Comparison of ENCODE assay signal across 13 cellular contexts in the genomic region with DNA sequence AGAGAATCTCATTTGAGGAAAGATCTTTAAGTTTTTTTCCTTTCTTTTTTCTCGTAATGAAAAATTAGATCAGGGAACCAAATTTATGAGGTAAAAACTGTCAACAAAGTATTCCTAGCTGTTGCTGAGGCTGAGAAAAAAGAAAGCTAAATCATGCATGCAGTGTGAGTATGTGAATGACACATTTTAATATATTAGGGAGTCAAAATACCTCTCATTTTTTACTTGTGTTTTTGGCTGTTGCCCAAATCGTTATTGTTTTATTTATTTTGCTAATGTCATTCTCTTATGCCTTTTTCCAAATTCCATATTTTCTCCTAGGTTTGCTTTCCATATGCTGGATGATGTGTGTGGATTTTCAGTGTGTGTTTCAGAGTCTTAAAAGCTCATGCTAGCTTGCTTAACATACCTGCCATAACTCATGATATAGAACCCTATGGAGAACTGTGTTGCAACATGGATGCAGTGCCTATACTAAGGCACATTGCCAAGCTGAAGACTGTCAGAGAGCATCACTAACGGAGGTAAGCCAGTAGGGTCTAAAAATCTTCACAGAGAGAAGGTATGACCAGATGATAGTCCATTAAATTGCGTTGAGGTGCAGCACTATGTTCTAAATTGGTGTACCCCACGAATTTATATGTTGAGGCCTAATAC.
DNase-seq lines count a peak whose midpoint lies in the region; ATAC-seq and TF ChIP-seq lines count a peak whose summit lies in the region.
"Had no signal": no experiment of that assay in that cellular context is flagged by ENCODE, and none has a peak within 500 bp of the region (broad histone marks: within the 10 kb centered on the region; RNA-seq: fewer than 3 reads in every experiment).

No MANE protein-coding gene starts in this region.

- H3K36me3 ChIP-seq in IMR-90 (ENCODE audit: control insufficient read depth, insufficient read depth, low read length): no peaks in the 10 kb centered on the region
- no peaks in the 10 kb centered on the region for H3K36me3 ChIP-seq in brain microvascular endothelial cell (replicated peaks)
- no peaks in the 10 kb centered on the region for H3K36me3 ChIP-seq in lower lobe of right lung
- H3K36me3 ChIP-seq in subcutaneous abdominal adipose tissue (ENCODE audit: control insufficient read depth in 5 of 5, insufficient read depth in 5 of 5, low read length in 5 of 5): no peaks in the 10 kb centered on the region

- peak overlapping the region; percentile 98 for H2BK5ac ChIP-seq in IMR-90 (ENCODE audit: low read depth, low read length, poor library complexity, severe bottlenecking)

- dilution Hi-C loops in IMR-90 (cut with HindIII; ENCODE audit: low sequenced_read_pairs, unreplicated experiment): no loop called here

- H2BK20ac ChIP-seq in IMR-90 (ENCODE audit: low read depth, low read length): peak overlapping the region; percentile 88

- H3K9ac ChIP-seq in IMR-90 (ENCODE audit: low read depth, low read length): peak overlapping the region; percentile 37; the same call in 1 of the 2 replicates
- H3K9ac ChIP-seq in subcutaneous abdominal adipose tissue (ENCODE audit: low read length in 5 of 5): peak overlapping the region in 1 of 5 donors; percentile 19

- H3K4me1 ChIP-seq in IMR-90 (ENCODE audit: control insufficient read depth, insufficient read depth, low read length): peaks cover 12% of the 10 kb centered on the region
- peaks cover 22% of the 10 kb centered on the region for H3K4me1 ChIP-seq in lower lobe of right lung
- H3K4me1 ChIP-seq in subcutaneous abdominal adipose tissue (ENCODE audit: control insufficient read depth in 5 of 5, insufficient read depth in 5 of 5, low read length in 5 of 5): peaks cover 2 to 32% (median 29%) of the 10 kb centered on the region in 5 donors

- TF ChIP-seq POLR2A in IMR-90 (IDR thresholded peaks at IDR 0.05; ENCODE audit: low read depth, low read length): no peak

- peak overlapping the region; percentile 54; the same call in 1 of the 2 replicates for H2AK5ac ChIP-seq in IMR-90 (ENCODE audit: low read depth, low read length)

- peak overlapping the region; percentile 76 for H3K4ac ChIP-seq in IMR-90 (ENCODE audit: low read depth, low read length)

- peak overlapping the region; percentile 15 to 86; a peak in 3 of 4 replicates for H4K8ac ChIP-seq in IMR-90 (ENCODE audit: low read depth in 2 of 2, low read length in 2 of 2)

- H3K14ac ChIP-seq in IMR-90 (replicated peaks; ENCODE audit: low read depth, low read length): peak overlapping the region; percentile 89

- H3K18ac ChIP-seq in IMR-90 (ENCODE audit: low read depth, low read length): peak overlapping the region; percentile 99

- no peak overlapping the region for H2AFZ ChIP-seq in IMR-90 (replicated peaks; ENCODE audit: low read length, poor library complexity)

- peak overlapping the region; percentile 95 for H2BK120ac ChIP-seq in IMR-90 (ENCODE audit: low read depth, low read length)

- POLR2A ChIA-PET in IMR-90 (lab: Charles Lee; ENCODE audit: unreplicated experiment): interaction anchor here (0.8 kb wide), 1 partner anchor 86 kb away, joined by 3 read pairs; no protein-coding TSS in a partner anchor

- H3K9me1 ChIP-seq in IMR-90 (ENCODE audit: insufficient read depth, low read length): peaks cover 6% of the 10 kb centered on the region; the same call in 1 of the 2 replicates

- intact Hi-C loops in IMR-90 (cut with micrococcal nuclease): loop anchor here (1.0 to 5.0 kb wide), 6 partner anchors 234 to 854 kb away; a partner anchor contains a TSS
- intact Hi-C loops in lower lobe of right lung (cut with DNase I): no loop called here

- no peaks in the 10 kb centered on the region for H3K27me3 ChIP-seq in IMR-90 (ENCODE audit: control insufficient read depth, insufficient read depth, low read length)
- no peaks in the 10 kb centered on the region for H3K27me3 ChIP-seq in brain microvascular endothelial cell (replicated peaks)
- no peaks in the 10 kb centered on the region for H3K27me3 ChIP-seq in lower lobe of right lung (ENCODE audit: low read depth)
- no peaks in the 10 kb centered on the region for H3K27me3 ChIP-seq in subcutaneous abdominal adipose tissue (ENCODE audit: control insufficient read depth in 5 of 5, insufficient read depth in 4 of 5, low read length in 5 of 5)

- H3K9me3 ChIP-seq in IMR-90 (ENCODE audit: control insufficient read depth, insufficient read depth, low read length): no peaks in the 10 kb centered on the region
- H3K9me3 ChIP-seq in lower lobe of right lung: no peaks in the 10 kb centered on the region
- H3K9me3 ChIP-seq in subcutaneous abdominal adipose tissue (ENCODE audit: control insufficient read depth in 5 of 5, low read length in 5 of 5): no peaks in the 10 kb centered on the region

- H3K23ac ChIP-seq in IMR-90 (ENCODE audit: low read depth, low read length): peak overlapping the region; percentile 92

- CTCF ChIA-PET in IMR-90 (lab: Yijun Ruan, JAX): interaction anchor here (1.0 to 1.2 kb wide), 4 partner anchors 13 to 396 kb away, joined by 3 to 4 read pairs (median 3); no protein-coding TSS in a partner anchor

- TF ChIP-seq CTCF in IMR-90 (conservative IDR thresholded peaks at IDR 0.05; ENCODE audit: low read depth, low read length) (no peak), brain microvascular endothelial cell (IDR thresholded peaks at IDR 0.05; ENCODE audit: low read depth, low read length, missing control alignments) (no peak), lower lobe of right lung (IDR thresholded peaks at IDR 0.05) (no peak)

- H3K27ac ChIP-seq in IMR-90 (ENCODE audit: insufficient read depth, low read length): peak overlapping the region; percentile 77; the same call in 1 of the 2 replicates
- H3K27ac ChIP-seq in brain microvascular endothelial cell: peak overlapping the region; percentile 88
- peak overlapping the region; percentile 71 for H3K27ac ChIP-seq in lower lobe of right lung
- peak overlapping the region; percentile 92 for H3K27ac ChIP-seq in subcutaneous abdominal adipose tissue (ENCODE audit: low read depth, low read length)
- H3K27ac ChIP-seq: HL-60 had no signal

- ATAC-seq in IMR-90 (ENCODE audit: low read depth) (no peak), lower lobe of right lung (no peak), esophagus mucosa (no peak)
- ATAC-seq: T-helper 17 cell had no signal

- no peak for TF ChIP-seq RAD21 in IMR-90 (IDR thresholded peaks at IDR 0.05; ENCODE audit: low read length)

- no TSS peak for BruUV-seq in IMR-90 (replicated peaks; lab: Mats Ljungman, UMichigan)

- DNase-seq in IMR-90: no peak
- DNase-seq in brain microvascular endothelial cell: no peak
- no peak for DNase-seq in lower lobe of right lung
- DNase-seq in Kasumi-1 (lab: John Stamatoyannopoulos, UW): no peak
- no peak for DNase-seq in stimulated activated CD4-positive, alpha-beta T cell treated with anti-CD3 and anti-CD28 coated beads, Interleukin-1b, Interleukin-23, amount 100 ng/mL, for 48 hours
- DNase-seq in mesenteric fat pad (ENCODE audit: low spot score): no peak
- DNase-seq: activated CD4-positive, alpha-beta T cell treated with anti-CD3 and anti-CD28 coated beads, Interleukin-2, amount 50 U/mL, for 1 hour; activated effector memory CD4-positive, alpha-beta T cell treated with Interleukin-2 at 50 U/mL for 16 hours; T-helper 17 cell had no signal

- no peaks in the 10 kb centered on the region for H3K79me1 ChIP-seq in IMR-90 (ENCODE audit: low read depth in 1 of 2, low read length in 2 of 2)

- H3K4me2 ChIP-seq in IMR-90 (ENCODE audit: low read depth, low read length): peak overlapping the region; percentile 74; the same call in 1 of the 2 replicates

- no peak overlapping the region for H2AK9ac ChIP-seq in IMR-90 (replicated peaks; ENCODE audit: low read depth, low read length, poor library complexity)

- peak overlapping the region; percentile 84 for H4K5ac ChIP-seq in IMR-90 (ENCODE audit: low read depth, low read length)

- no peak overlapping the region for H3K4me3 ChIP-seq in IMR-90 (ENCODE audit: insufficient read depth, low read depth, low read length)
- H3K4me3 ChIP-seq in brain microvascular endothelial cell (ENCODE audit: low read depth, low read length): no peak overlapping the region
- H3K4me3 ChIP-seq in lower lobe of right lung: no peak overlapping the region
- H3K4me3 ChIP-seq in subcutaneous abdominal adipose tissue (ENCODE audit: low read depth in 1 of 5, low read length in 5 of 5): no peak overlapping the region
- H3K4me3 ChIP-seq: lung had no signal

- no peaks in the 10 kb centered on the region for H4K20me1 ChIP-seq in IMR-90 (ENCODE audit: insufficient read depth, low read length)

- H2BK15ac ChIP-seq in IMR-90 (ENCODE audit: low read depth, low read length): peak overlapping the region; percentile 86

- in situ Hi-C loops in IMR-90 (cut with MboI; ENCODE audit: low sequenced_read_pairs): no loop called here
- in situ Hi-C loops in brain microvascular endothelial cell (cut with HindIII; ENCODE audit: low pct_ligation_motif_present, low sequenced_read_pairs): no loop called here

- no CpG with 5 or more reads among the region's 5 CpGs for WGBS in IMR-90 (ENCODE audit: extremely low coverage in 2 of 2, insufficient read length in 1 of 2), 2 experiments

- H3K56ac ChIP-seq in IMR-90 (ENCODE audit: extremely low read depth, insufficient read depth, low read length): peak overlapping the region; percentile 91; the same call in 1 of the 2 replicates

- H4K91ac ChIP-seq in IMR-90 (ENCODE audit: insufficient read depth, low read depth, low read length): peak overlapping the region; percentile 92

TF ChIP-seq in IMR-90, 13 proteins besides CTCF, POLR2A, EP300 and RAD21:
- TF ChIP-seq MAZ (IDR thresholded peaks at IDR 0.05; ENCODE audit: borderline replicate concordance, low read depth, low read length): no peak
- TF ChIP-seq BHLHE40 (IDR thresholded peaks at IDR 0.05; ENCODE audit: low read depth, low read length): no peak
- no peak for TF ChIP-seq NFE2L2 (IDR thresholded peaks at IDR 0.05; ENCODE audit: low read depth, low read length)
- no peak for TF ChIP-seq MAFK (IDR thresholded peaks at IDR 0.05; ENCODE audit: low read depth, low read length)
- no peak for TF ChIP-seq SMC3 (IDR thresholded peaks at IDR 0.05; ENCODE audit: low read depth, low read length)
- no peak for TF ChIP-seq RFX5 (IDR thresholded peaks at IDR 0.05; ENCODE audit: low read depth, low read length)
- peak; percentile 27; the same call in 1 of the 2 replicates for TF ChIP-seq CEBPB (IDR thresholded peaks at IDR 0.05; ENCODE audit: low read depth, low read length)
- TF ChIP-seq, protein P1, sequence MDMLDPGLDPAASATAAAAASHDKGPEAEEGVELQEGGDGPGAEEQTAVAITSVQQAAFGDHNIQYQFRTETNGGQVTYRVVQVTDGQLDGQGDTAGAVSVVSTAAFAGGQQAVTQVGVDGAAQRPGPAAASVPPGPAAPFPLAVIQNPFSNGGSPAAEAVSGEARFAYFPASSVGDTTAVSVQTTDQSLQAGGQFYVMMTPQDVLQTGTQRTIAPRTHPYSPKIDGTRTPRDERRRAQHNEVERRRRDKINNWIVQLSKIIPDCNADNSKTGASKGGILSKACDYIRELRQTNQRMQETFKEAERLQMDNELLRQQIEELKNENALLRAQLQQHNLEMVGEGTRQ (IDR thresholded peaks at IDR 0.05; ENCODE audit: low read depth, low read length): no peak
